ENCODE assay signal across 25 cellular contexts in the genomic region with DNA sequence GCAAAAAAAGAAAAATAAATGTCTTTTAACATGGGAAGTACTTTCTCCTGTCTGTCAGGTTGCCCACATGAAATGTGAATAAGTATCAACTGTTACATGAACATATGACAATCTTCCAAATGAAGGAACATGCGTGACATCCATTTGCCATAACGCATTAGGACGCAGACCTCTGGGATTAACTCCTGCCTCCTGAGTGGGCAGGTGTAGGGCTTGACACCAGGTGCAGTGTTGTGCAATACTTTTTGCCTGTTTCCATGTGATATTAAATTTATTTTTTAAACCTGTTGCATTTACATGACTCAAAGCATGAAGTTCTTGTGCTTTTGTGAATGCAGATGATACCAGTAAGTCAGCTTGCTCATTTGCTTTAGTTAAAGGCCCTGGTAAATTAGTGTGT. TPM values are rescaled to one million over a fixed set of nuclear protein-coding genes. Genes with fewer than 3 reads are reported as not detected.
"Had no signal": no experiment of that assay in that cellular context is flagged by ENCODE, and none has a peak within 500 bp of the region (broad histone marks: within the 10 kb centered on the region; RNA-seq: fewer than 3 reads in every experiment).

No MANE protein-coding gene starts in this region.

- DNase-seq: KBM-7; MV-4-11; NCI-H1048; NCI-H1105; NCI-H1417; NCI-H1436 treated with DMSO at 0.1 percent for 48 hours; NCI-H1694; NCI-H187 treated with DMSO at 0.1 percent for 48 hours; NCI-H2029 treated with DMSO at 0.1 percent for 48 hours; NCI-H2107; NCI-H226; NCI-H446; NCI-H524; NCI-H526 treated with DMSO at 0.1 percent for 48 hours; NCI-H748 treated with DMSO at 0.1 percent for 48 hours; NK-92 treated with Interleukin-12 subunit alpha and Interleukin-12 subunit beta, amount 100 ng/mL, for 24 hours; PC-3; SHP77 treated with DMSO at 0.1 percent for 48 hours; SJCRH30 had no signal

RNA-seq across cellular contexts. Expression of a gene that starts 13.7 kb away (rescaled TPM):
- total RNA-seq: HT1080 had no signal

RNA-seq across cellular contexts. Expression of a gene that starts 18.1 kb away (rescaled TPM):
- total RNA-seq: HT1080; LHCN-M2; MCF 10A; OCI-LY7; PC-3; SJCRH30; T-helper 1 cell treated with Interleukin-12 subunit alpha and Interleukin-12 subunit beta and Interleukin-4 antibody, amounts not matched to agents 30 ng/mL and 1 ng/mL, for 36 hours had no signal

RNA-seq across cellular contexts. Expression of a gene that starts 24.4 kb away (rescaled TPM):
- total RNA-seq: HT1080; LHCN-M2; MCF 10A; OCI-LY7; PC-3; Right ventricle myocardium inferior; SJCRH30; T-helper 1 cell treated with Interleukin-12 subunit alpha and Interleukin-12 subunit beta and Interleukin-4 antibody, amounts not matched to agents 30 ng/mL and 1 ng/mL, for 36 hours had no signal
